22 cellular contexts compared by ENCODE assay signal in genomic region chr2:98233941-98234340, GRCh38.
"Had no signal": no experiment of that assay in that cellular context is flagged by ENCODE, and none has a peak within 500 bp of the region (broad histone marks: within the 10 kb centered on the region; RNA-seq: fewer than 3 reads in every experiment).

No MANE protein-coding gene starts in this region.

- H3K9me3 Mint-ChIP-seq: memory B cell; nephron progenitor cell; stimulated activated naive B cell treated with anti-CD40 and anti-IgM and Interleukin-4, amounts not matched to agents 10 μg/mL and 1 μg/mL and 100 μg/mL, for 72 hours; stimulated activated naive CD8-positive, alpha-beta T cell treated with anti-CD3 and anti-CD28 coated beads, Interleukin-15, amount 100 ng/mL, for 72 hours had no signal

- H3K36me3 ChIP-seq: colonic mucosa, heart left ventricle, left lung, lower lobe of right lung, neutrophil, transverse colon had no signal

- H3K27ac ChIP-seq: colonic mucosa, foreskin keratinocyte, heart left ventricle, left lung, lower lobe of right lung, neutrophil, psoas muscle, skin epidermis, testis, transverse colon had no signal

- H3K4me3 ChIP-seq: colonic mucosa, heart left ventricle, left lung, lower lobe of right lung, psoas muscle, skin epidermis, testis, transverse colon had no signal

- DNase-seq: colonic mucosa; dermis blood vessel endothelial cell; foreskin keratinocyte; heart left ventricle; hippocampal formation; kidney glomerular epithelial cell; left lung; lower lobe of right lung; midbrain; naive thymus-derived CD4-positive, alpha-beta T cell; nephron progenitor cell; psoas muscle; stimulated activated CD4-positive, alpha-beta T cell treated with anti-CD3 and anti-CD28 coated beads, Interleukin-2, amount 100 ng/mL, for 24 hours; stimulated activated CD4-positive, alpha-beta T cell treated with anti-CD3 and anti-CD28 coated beads, Interleukin-4, amount 100 ng/mL, for 4 hours; stimulated activated naive B cell treated with anti-CD40 and anti-IgM and Interleukin-4, amounts not matched to agents 10 μg/mL and 1 μg/mL and 100 μg/mL, for 72 hours; stimulated activated naive CD8-positive, alpha-beta T cell treated with anti-CD3 and anti-CD28 coated beads, Interleukin-15, amount 100 ng/mL, for 72 hours; testis; transverse colon had no signal

- H3K27ac Mint-ChIP-seq: memory B cell; naive thymus-derived CD4-positive, alpha-beta T cell; stimulated activated naive B cell treated with anti-CD40 and anti-IgM and Interleukin-4, amounts not matched to agents 10 μg/mL and 1 μg/mL and 100 μg/mL, for 72 hours had no signal

- H3K9me3 ChIP-seq: colonic mucosa, heart left ventricle, left lung, lower lobe of right lung, neutrophil, psoas muscle, testis, transverse colon had no signal

- H3K4me1 Mint-ChIP-seq: memory B cell; naive thymus-derived CD4-positive, alpha-beta T cell; nephron progenitor cell; stimulated activated naive B cell treated with anti-CD40 and anti-IgM and Interleukin-4, amounts not matched to agents 10 μg/mL and 1 μg/mL and 100 μg/mL, for 72 hours; stimulated activated naive CD8-positive, alpha-beta T cell treated with anti-CD3 and anti-CD28 coated beads, Interleukin-15, amount 100 ng/mL, for 72 hours had no signal

- H3K27me3 ChIP-seq: colonic mucosa, foreskin keratinocyte, neutrophil, testis, transverse colon had no signal

- ATAC-seq: foreskin keratinocyte; left lung; lower lobe of right lung; naive thymus-derived CD4-positive, alpha-beta T cell; psoas muscle; sciatic nerve; stimulated activated naive B cell treated with anti-CD40 and anti-IgM and Interleukin-4, amounts not matched to agents 10 μg/mL and 1 μg/mL and 100 μg/mL, for 72 hours; stimulated activated naive CD8-positive, alpha-beta T cell treated with anti-CD3 and anti-CD28 coated beads, Interleukin-15, amount 100 ng/mL, for 72 hours had no signal

- H3K36me3 Mint-ChIP-seq: memory B cell; naive thymus-derived CD4-positive, alpha-beta T cell; stimulated activated naive B cell treated with anti-CD40 and anti-IgM and Interleukin-4, amounts not matched to agents 10 μg/mL and 1 μg/mL and 100 μg/mL, for 72 hours had no signal

- H3K4me1 ChIP-seq: colonic mucosa, foreskin keratinocyte, left lung, lower lobe of right lung, psoas muscle, transverse colon had no signal

- H3K4me3 Mint-ChIP-seq: memory B cell; naive thymus-derived CD4-positive, alpha-beta T cell; nephron progenitor cell; stimulated activated naive B cell treated with anti-CD40 and anti-IgM and Interleukin-4, amounts not matched to agents 10 μg/mL and 1 μg/mL and 100 μg/mL, for 72 hours; stimulated activated naive CD8-positive, alpha-beta T cell treated with anti-CD3 and anti-CD28 coated beads, Interleukin-15, amount 100 ng/mL, for 72 hours had no signal
